Comparison of ENCODE assay signal across 29 cellular contexts in the genomic region with DNA sequence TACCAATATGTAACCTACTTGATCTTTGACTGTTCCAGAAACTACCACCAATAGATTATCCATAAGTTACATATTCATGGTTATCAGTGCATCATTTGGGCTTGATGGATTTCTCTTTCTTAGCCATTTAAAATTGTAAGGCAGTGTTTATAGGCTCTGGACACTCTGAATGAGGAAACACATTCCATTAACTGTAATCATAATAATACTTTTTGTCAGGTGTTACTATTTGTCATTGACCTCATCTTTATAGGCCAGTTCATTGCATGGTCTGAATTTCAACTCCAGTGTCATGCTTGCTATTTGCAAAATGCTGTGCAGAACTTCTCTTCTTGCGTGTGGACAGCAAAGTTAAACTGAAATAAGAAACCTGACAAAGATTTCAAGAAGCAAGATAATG.
"Had no signal": no experiment of that assay in that cellular context is flagged by ENCODE, and none has a peak within 500 bp of the region (broad histone marks: within the 10 kb centered on the region; RNA-seq: fewer than 3 reads in every experiment).

No MANE protein-coding gene starts in this region.

- H3K4me1 ChIP-seq: Peyer's patch had no signal

- DNase-seq: activated B cell treated with CpG ODN at 0.5 μM for 24 hours; activated CD4-positive, alpha-beta T cell treated with anti-CD3 and anti-CD28 coated beads for 1 hour; activated CD4-positive, alpha-beta T cell treated with anti-CD3 and anti-CD28 coated beads, Interleukin-2, amount 10 ng/mL, durations not matched to agents 24 days and 14 days; activated CD4-positive, alpha-beta T cell treated with anti-CD3 and anti-CD28 coated beads, Interleukin-2, amount 50 U/mL, for 48 hours; activated CD8-positive, alpha-beta memory T cell treated with anti-CD3 and anti-CD28 coated beads, Interleukin-2, amount 10 ng/mL, durations not matched to agents 7 days and 5 days; activated effector memory CD4-positive, alpha-beta T cell treated with Interleukin-2 at 50 U/mL for 16 hours; activated naive CD4-positive, alpha-beta T cell; activated T-cell treated with anti-CD3 and anti-CD28 coated beads, Interleukin-2, amount 50 U/mL, for 24 hours; aorta; KG1; NCI-H1092; NCI-H1417 treated with DMSO at 0.1 percent for 48 hours; NCI-H1694; NCI-H2029; NCI-H2107; NCI-H2171 treated with DMSO at 0.1 percent for 48 hours; NCI-H226; NCI-H510A; NCI-H82; NK-92 treated with Interleukin-12 subunit alpha and Interleukin-12 subunit beta, amount 100 ng/mL, for 24 hours; OCI-M1; Peyer's patch; SIG-M5; T-helper 17 cell; T-helper 9 cell had no signal

- H3K4me3 ChIP-seq: Peyer's patch had no signal

- ATAC-seq: activated CD8-positive, alpha-beta memory T cell treated with anti-CD3 and anti-CD28 coated beads, Interleukin-2, amount 10 ng/mL, durations not matched to agents 7 days and 5 days; T-helper 17 cell had no signal

- H3K27me3 Mint-ChIP-seq: activated B cell treated with CpG ODN at 0.5 μM for 24 hours; activated CD4-positive, alpha-beta T cell treated with anti-CD3 and anti-CD28 coated beads, Interleukin-2, amount 10 ng/mL, durations not matched to agents 24 days and 14 days; activated CD8-positive, alpha-beta memory T cell treated with anti-CD3 and anti-CD28 coated beads, Interleukin-2, amount 10 ng/mL, durations not matched to agents 7 days and 5 days; activated naive CD4-positive, alpha-beta T cell treated with anti-CD3 and anti-CD28 coated beads, Interleukin-2, amount 50 U/mL, for 24 hours; activated T-cell treated with anti-CD3 and anti-CD28 coated beads, Interleukin-2, amount 50 U/mL, for 24 hours; central memory CD8-positive, alpha-beta T cell; T-helper 17 cell had no signal

- H3K9me3 ChIP-seq: Peyer's patch had no signal

- H3K27ac ChIP-seq: Peyer's patch, RWPE1 had no signal

- H3K27me3 ChIP-seq: Peyer's patch had no signal

- H3K4me3 Mint-ChIP-seq: activated B cell treated with CpG ODN at 0.5 μM for 24 hours; activated CD4-positive, alpha-beta T cell treated with anti-CD3 and anti-CD28 coated beads, Interleukin-2, amount 10 ng/mL, durations not matched to agents 24 days and 14 days; activated CD8-positive, alpha-beta memory T cell treated with anti-CD3 and anti-CD28 coated beads, Interleukin-2, amount 10 ng/mL, durations not matched to agents 7 days and 5 days; activated naive CD4-positive, alpha-beta T cell treated with anti-CD3 and anti-CD28 coated beads, Interleukin-2, amount 50 U/mL, for 24 hours; activated T-cell treated with anti-CD3 and anti-CD28 coated beads, Interleukin-2, amount 50 U/mL, for 24 hours; activated T-helper 1 cell treated with anti-CD3 and anti-CD28 coated beads, Interleukin-12 subunit alpha, Interleukin-12 subunit beta, Interleukin-2, Interleukin-4 antibody, amounts not matched to agents 30 ng/mL and 10 ng/mL and 1 ng/mL, durations not matched to agents 14 hours and 24 hours and 36 hours; central memory CD8-positive, alpha-beta T cell; T-helper 17 cell had no signal

- H3K4me1 Mint-ChIP-seq: activated B cell treated with CpG ODN at 0.5 μM for 24 hours; activated CD4-positive, alpha-beta T cell treated with anti-CD3 and anti-CD28 coated beads, Interleukin-2, amount 10 ng/mL, durations not matched to agents 24 days and 14 days; activated CD8-positive, alpha-beta memory T cell treated with anti-CD3 and anti-CD28 coated beads, Interleukin-2, amount 10 ng/mL, durations not matched to agents 7 days and 5 days; activated naive CD4-positive, alpha-beta T cell treated with anti-CD3 and anti-CD28 coated beads, Interleukin-2, amount 50 U/mL, for 24 hours; central memory CD8-positive, alpha-beta T cell; T-helper 17 cell had no signal

- H3K27ac Mint-ChIP-seq: activated B cell treated with CpG ODN at 0.5 μM for 24 hours; activated CD4-positive, alpha-beta T cell treated with anti-CD3 and anti-CD28 coated beads, Interleukin-2, amount 10 ng/mL, durations not matched to agents 24 days and 14 days; activated CD8-positive, alpha-beta memory T cell treated with anti-CD3 and anti-CD28 coated beads, Interleukin-2, amount 10 ng/mL, durations not matched to agents 7 days and 5 days; activated naive CD4-positive, alpha-beta T cell treated with anti-CD3 and anti-CD28 coated beads, Interleukin-2, amount 50 U/mL, for 24 hours; activated T-cell treated with anti-CD3 and anti-CD28 coated beads, Interleukin-2, amount 50 U/mL, for 24 hours; activated T-helper 1 cell treated with anti-CD3 and anti-CD28 coated beads, Interleukin-12 subunit alpha, Interleukin-12 subunit beta, Interleukin-2, Interleukin-4 antibody, amounts not matched to agents 30 ng/mL and 10 ng/mL and 1 ng/mL, durations not matched to agents 14 hours and 24 hours and 36 hours; T-helper 17 cell had no signal

- H3K36me3 ChIP-seq: Peyer's patch had no signal

- H3K9me3 Mint-ChIP-seq: activated B cell treated with CpG ODN at 0.5 μM for 24 hours; activated CD4-positive, alpha-beta T cell treated with anti-CD3 and anti-CD28 coated beads, Interleukin-2, amount 10 ng/mL, durations not matched to agents 24 days and 14 days; activated T-cell treated with anti-CD3 and anti-CD28 coated beads, Interleukin-2, amount 50 U/mL, for 24 hours; activated T-helper 1 cell treated with anti-CD3 and anti-CD28 coated beads, Interleukin-12 subunit alpha, Interleukin-12 subunit beta, Interleukin-2, Interleukin-4 antibody, amounts not matched to agents 30 ng/mL and 10 ng/mL and 1 ng/mL, durations not matched to agents 14 hours and 24 hours and 36 hours had no signal

- H3K36me3 Mint-ChIP-seq: activated CD8-positive, alpha-beta memory T cell treated with anti-CD3 and anti-CD28 coated beads, Interleukin-2, amount 10 ng/mL, durations not matched to agents 7 days and 5 days; activated naive CD4-positive, alpha-beta T cell treated with anti-CD3 and anti-CD28 coated beads, Interleukin-2, amount 50 U/mL, for 24 hours had no signal
